14 cellular contexts compared by ENCODE assay signal in the genomic region with DNA sequence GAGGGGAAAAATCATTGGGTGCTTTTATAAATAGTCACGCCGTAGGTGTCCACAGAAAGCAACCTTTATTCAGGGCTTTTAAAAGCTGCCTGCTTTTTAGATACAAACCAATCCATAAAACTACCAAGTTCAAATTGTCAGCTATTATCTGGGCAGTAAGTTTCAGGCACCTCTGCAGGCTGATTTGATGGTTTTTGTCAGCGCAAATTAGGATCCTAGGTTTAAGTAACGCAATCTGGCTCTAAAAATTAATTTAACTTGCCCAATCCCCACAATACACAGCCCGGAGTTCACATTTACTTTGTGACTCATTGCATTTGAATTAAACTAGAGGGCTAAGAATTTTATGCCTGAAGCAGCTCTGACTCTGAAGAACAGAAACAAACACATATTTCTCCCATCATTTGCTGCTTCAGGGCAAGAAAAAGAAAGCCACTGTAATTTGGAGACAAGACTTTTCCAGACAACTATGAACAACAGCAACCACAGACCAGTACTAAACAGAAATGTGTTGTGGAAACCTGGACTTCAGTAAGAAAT. TPM values are rescaled to one million over a fixed set of nuclear protein-coding genes. Genes with fewer than 3 reads are reported as not detected.
A peak's percentile ranks its signal among the peaks of the same experiment; 100 is the strongest.
DNase-seq lines count a peak whose midpoint lies in the region; ATAC-seq and TF ChIP-seq lines count a peak whose summit lies in the region.
"Had no signal": no experiment of that assay in that cellular context is flagged by ENCODE, and none has a peak within 500 bp of the region (broad histone marks: within the 10 kb centered on the region; RNA-seq: fewer than 3 reads in every experiment).

No MANE protein-coding gene starts in this region.

- H3K27me3 Mint-ChIP-seq in nephron progenitor cell (ENCODE audit: low read depth, poor library complexity) = no peaks in the 10 kb centered on the region

- CTCF ChIA-PET in PC-9 (lab: Charles Lee) = no interaction called here

- H3K27me3 ChIP-seq in PC-9 (ENCODE audit: insufficient read depth, low read depth) (no peaks in the 10 kb centered on the region), esophagus (ENCODE audit: control insufficient read depth in 1 of 2, insufficient read depth in 2 of 2, low read length in 2 of 2) (no peaks in the 10 kb centered on the region)
- H3K27me3 ChIP-seq: suprapubic skin had no signal

- peaks cover 99% of the 10 kb centered on the region for H3K36me3 Mint-ChIP-seq in nephron progenitor cell (ENCODE audit: low read depth)
- H3K36me3 Mint-ChIP-seq: WTC11 had no signal

- H3K4me3 Mint-ChIP-seq in nephron progenitor cell = no peak overlapping the region
- H3K4me3 Mint-ChIP-seq: activated naive CD8-positive, alpha-beta T cell treated with anti-CD3 and anti-CD28 coated beads, Interleukin-2, amount 50 U/mL, for 24 hours; WTC11 had no signal

- H3K27ac ChIP-seq in PC-9 = peak overlapping the region; percentile 99
- peak overlapping the region; percentile 31 to 32 for H3K27ac ChIP-seq in esophagus (ENCODE audit: low read depth in 2 of 2, low read length in 1 of 2)
- H3K27ac ChIP-seq: suprapubic skin had no signal

- H3K4me1 ChIP-seq in PC-9 (replicated peaks; ENCODE audit: insufficient read depth) (peaks cover 48% of the 10 kb centered on the region), esophagus (ENCODE audit: control insufficient read depth in 2 of 2, insufficient read depth in 2 of 2, low read length in 1 of 2) (peaks cover 0 to 2% of the 10 kb centered on the region in 2 donors)

- H2AFZ ChIP-seq in PC-9 = no peak overlapping the region; the same call in 1 of the 2 replicates

- H4K20me1 ChIP-seq in PC-9 (ENCODE audit: insufficient read depth) = no peaks in the 10 kb centered on the region

- H3K4me1 Mint-ChIP-seq in nephron progenitor cell = peaks cover 38% of the 10 kb centered on the region
- H3K4me1 Mint-ChIP-seq: activated naive CD8-positive, alpha-beta T cell treated with anti-CD3 and anti-CD28 coated beads, Interleukin-2, amount 50 U/mL, for 24 hours had no signal

- peak overlapping the region; percentile 31; the same call in 1 of the 2 replicates for H3K4me3 ChIP-seq in PC-9
- H3K4me3 ChIP-seq in esophagus (ENCODE audit: low read depth in 1 of 2, low read length in 2 of 2) = no peak overlapping the region
- H3K4me3 ChIP-seq: K562, suprapubic skin had no signal

- H3K27ac Mint-ChIP-seq in nephron progenitor cell = peak overlapping the region; percentile 44
- H3K27ac Mint-ChIP-seq: activated naive CD8-positive, alpha-beta T cell treated with anti-CD3 and anti-CD28 coated beads, Interleukin-2, amount 50 U/mL, for 24 hours; WTC11 had no signal

- intact Hi-C loops in PC-9 (cut with micrococcal nuclease; ENCODE audit: unreplicated experiment) = loop anchor here (1.0 to 2.0 kb wide), 6 partner anchors 18 to 281 kb away; no protein-coding TSS in a partner anchor

- ATAC-seq in GM18520 (IDR thresholded peaks at IDR 0.05; ENCODE audit: unreplicated experiment) = no peak
- no peak for ATAC-seq in GM21723 (IDR thresholded peaks at IDR 0.05; ENCODE audit: unreplicated experiment)
- ATAC-seq: activated naive CD8-positive, alpha-beta T cell treated with anti-CD3 and anti-CD28 coated beads, Interleukin-2, amount 50 U/mL, for 24 hours; K562; WTC11 had no signal

- H3K79me2 ChIP-seq in PC-9 (ENCODE audit: low read depth) = peaks cover 68% of the 10 kb centered on the region

- WGBS in esophagus, 2 donors = 44 to 49% methylated on average over 5 of the region's 5 CpGs

- H3K36me3 ChIP-seq in PC-9 (ENCODE audit: low read depth) (0 out of 2 replicates have a peak, but pooled peaks cover 4% of the 10 kb centered on the region), esophagus (ENCODE audit: control insufficient read depth in 2 of 2, insufficient read depth in 2 of 2, low read length in 1 of 2) (no peaks in the 10 kb centered on the region)
- H3K36me3 ChIP-seq: suprapubic skin had no signal

- H3K9me2 ChIP-seq in PC-9 (ENCODE audit: insufficient read depth) = no peaks in the 10 kb centered on the region

- POLR2A ChIA-PET in PC-9 (lab: Charles Lee; ENCODE audit: unreplicated experiment) = interaction anchor here (0.7 kb wide), 1 partner anchor 49 kb away, joined by 5 read pairs; no protein-coding TSS in a partner anchor

- no peak for TF ChIP-seq CTCF in PC-9 (conservative IDR thresholded peaks at IDR 0.05)
- no peak for TF ChIP-seq CTCF in nephron progenitor cell (IDR thresholded peaks at IDR 0.05)

- peak overlapping the region; percentile 74 for H3K4me2 ChIP-seq in PC-9

- DNase-seq in AG20443 (ENCODE audit: low spot score) (peak; percentile 80), PC-9 (peak; percentile 37 to 91), nephron progenitor cell (no peak), Kasumi-1 (lab: John Stamatoyannopoulos, UW) (no peak)
- DNase-seq in activated CD8-positive, alpha-beta memory T cell treated with anti-CD3 and anti-CD28 coated beads, Interleukin-2, amount 50 U/mL, for 4 hours = no peak
- DNase-seq: activated naive CD8-positive, alpha-beta T cell treated with anti-CD3 and anti-CD28 coated beads, Interleukin-2, amount 50 U/mL, for 24 hours; DMS153; NCI-H524 treated with DMSO at 0.1 percent for 48 hours had no signal

- peaks cover 45% of the 10 kb centered on the region for H3F3A ChIP-seq in PC-9 (ENCODE audit: insufficient read depth, low read depth)

- H3K9me3 ChIP-seq in PC-9 (ENCODE audit: insufficient read depth, low read depth) (no peaks in the 10 kb centered on the region), esophagus (ENCODE audit: control insufficient read depth in 2 of 2, insufficient read depth in 1 of 2, low read depth in 1 of 2, low read length in 1 of 2) (no peaks in the 10 kb centered on the region)
- H3K9me3 ChIP-seq: suprapubic skin had no signal

- no TSS peak for BruUV-seq in PC-9 (replicated peaks; lab: Mats Ljungman, UMichigan)

- no peaks in the 10 kb centered on the region for H3K9me3 Mint-ChIP-seq in nephron progenitor cell
- H3K9me3 Mint-ChIP-seq: activated naive CD8-positive, alpha-beta T cell treated with anti-CD3 and anti-CD28 coated beads, Interleukin-2, amount 50 U/mL, for 24 hours; WTC11 had no signal

RNA-seq across cellular contexts. Expression of gene NRP1, which starts 43.3 kb away (rescaled TPM):
- total RNA-seq in PC-9 (2021) = 21.7 and 30.5 TPM in 2 replicates
- polyA plus RNA-seq in esophagus = 1 to 10 TPM; 2.6 to 4.6 TPM

Comparison
In these comparisons a context has a peak if more than half of its experiments do, and no peak if none do; other contexts are left out.
1. DNase-seq: peak in AG20443 (single experiment) and PC-9 (2 of 2); none in nephron progenitor cell (single experiment), Kasumi-1 (0 of 2) and activated CD8-positive, alpha-beta memory T cell treated with anti-CD3 and anti-CD28 coated beads, Interleukin-2, amount 50 U/mL, for 4 hours (single experiment).